Comparison of ENCODE assay signal across 17 cellular contexts in genomic region chr19:18338471-18339001, GRCh38. TPM values are rescaled to one million over a fixed set of nuclear protein-coding genes. Genes with fewer than 3 reads are reported as not detected.
DNase-seq lines count a peak whose midpoint lies in the region; ATAC-seq and TF ChIP-seq lines count a peak whose summit lies in the region.
"Had no signal": no experiment of that assay in that cellular context is flagged by ENCODE, and none has a peak within 500 bp of the region (broad histone marks: within the 10 kb centered on the region; RNA-seq: fewer than 3 reads in every experiment).

No MANE protein-coding gene starts in this region.

- no peak overlapping the region for H3K27ac Mint-ChIP-seq in activated T-cell treated with anti-CD3 and anti-CD28 coated beads, Interleukin-2, amount 50 U/mL, for 72 hours
- peak overlapping the region; percentile 25 for H3K27ac Mint-ChIP-seq in dendritic cell treated with granulocyte-macrophage colony-stimulating factor and Interleukin-4, amounts not matched to agents 40 ng/mL and 50 ng/mL, for 4 days
- H3K27ac Mint-ChIP-seq: activated naive CD8-positive, alpha-beta T cell; memory B cell had no signal

- H3K9me3 Mint-ChIP-seq in activated T-cell treated with anti-CD3 and anti-CD28 coated beads, Interleukin-2, amount 50 U/mL, for 72 hours: no peaks in the 10 kb centered on the region
- H3K9me3 Mint-ChIP-seq in dendritic cell treated with granulocyte-macrophage colony-stimulating factor and Interleukin-4, amounts not matched to agents 40 ng/mL and 50 ng/mL, for 4 days: no peaks in the 10 kb centered on the region
- H3K9me3 Mint-ChIP-seq: memory B cell had no signal

- H3K36me3 Mint-ChIP-seq in activated T-cell treated with anti-CD3 and anti-CD28 coated beads, Interleukin-2, amount 50 U/mL, for 72 hours (ENCODE audit: insufficient read depth in 2 of 2): peaks cover 2 to 4% of the 10 kb centered on the region in 2 donors
- peaks cover 31% of the 10 kb centered on the region for H3K36me3 Mint-ChIP-seq in dendritic cell treated with granulocyte-macrophage colony-stimulating factor and Interleukin-4, amounts not matched to agents 40 ng/mL and 50 ng/mL, for 4 days (ENCODE audit: low read depth)
- H3K36me3 Mint-ChIP-seq: activated naive CD8-positive, alpha-beta T cell had no signal

- H3K4me1 Mint-ChIP-seq in activated T-cell treated with anti-CD3 and anti-CD28 coated beads, Interleukin-2, amount 50 U/mL, for 72 hours (ENCODE audit: low read depth): peaks cover 19% of the 10 kb centered on the region
- H3K4me1 Mint-ChIP-seq in dendritic cell treated with granulocyte-macrophage colony-stimulating factor and Interleukin-4, amounts not matched to agents 40 ng/mL and 50 ng/mL, for 4 days (ENCODE audit: low read depth): peaks cover 49% of the 10 kb centered on the region

- H3K36me3 ChIP-seq in psoas muscle (ENCODE audit: insufficient read depth in 1 of 2, low read depth in 1 of 2): peaks cover 0 to 8% of the 10 kb centered on the region in 2 donors
- H3K36me3 ChIP-seq: ovary, vagina had no signal

- ATAC-seq in activated T-cell treated with anti-CD3 and anti-CD28 coated beads, Interleukin-2, amount 50 U/mL, for 72 hours (replicated peaks in 1 of 2): no peak
- ATAC-seq in psoas muscle (no peak), GM19351 (IDR thresholded peaks at IDR 0.05; ENCODE audit: unreplicated experiment) (no peak)
- ATAC-seq: foreskin keratinocyte had no signal

- 39 to 52% (median 44%) methylated on average over 11 of the region's 11 CpGs for WGBS in psoas muscle, 3 donors

- DNase-seq in activated T-cell treated with anti-CD3 and anti-CD28 coated beads, Interleukin-2, amount 50 U/mL, for 72 hours: no peak
- no peak for DNase-seq in activated T-cell treated with anti-CD3 and anti-CD28 coated beads for 4 hours
- DNase-seq in psoas muscle: no peak
- DNase-seq in mucosa of gallbladder (ENCODE audit: low spot score): no peak
- DNase-seq: central memory CD4-positive, alpha-beta T cell; foreskin keratinocyte; Kasumi-1; NCI-H1417 treated with DMSO at 0.1 percent for 48 hours; NCI-H226; ovary; SIG-M5 had no signal

- H3K27ac ChIP-seq in psoas muscle: peak overlapping the region; percentile 62
- H3K27ac ChIP-seq: foreskin keratinocyte, ovary, vagina had no signal

- peak overlapping the region; percentile 37 to 43 for H3K4me3 Mint-ChIP-seq in activated T-cell treated with anti-CD3 and anti-CD28 coated beads, Interleukin-2, amount 50 U/mL, for 72 hours
- no peak overlapping the region for H3K4me3 Mint-ChIP-seq in dendritic cell treated with granulocyte-macrophage colony-stimulating factor and Interleukin-4, amounts not matched to agents 40 ng/mL and 50 ng/mL, for 4 days
- H3K4me3 Mint-ChIP-seq: memory B cell had no signal

- no peaks in the 10 kb centered on the region for H3K27me3 Mint-ChIP-seq in activated T-cell treated with anti-CD3 and anti-CD28 coated beads, Interleukin-2, amount 50 U/mL, for 72 hours (ENCODE audit: low read depth)
- no peaks in the 10 kb centered on the region for H3K27me3 Mint-ChIP-seq in dendritic cell treated with granulocyte-macrophage colony-stimulating factor and Interleukin-4, amounts not matched to agents 40 ng/mL and 50 ng/mL, for 4 days
- H3K27me3 Mint-ChIP-seq: activated naive CD8-positive, alpha-beta T cell had no signal

- H3K9me3 ChIP-seq in psoas muscle: no peaks in the 10 kb centered on the region
- H3K9me3 ChIP-seq: ovary, vagina had no signal

- no peaks in the 10 kb centered on the region for H3K27me3 ChIP-seq in psoas muscle (ENCODE audit: insufficient read depth in 3 of 3, low read length in 2 of 3)
- H3K27me3 ChIP-seq: foreskin keratinocyte, ovary, vagina had no signal

- peaks cover 11% of the 10 kb centered on the region for H3K4me1 ChIP-seq in psoas muscle
- H3K4me1 ChIP-seq: foreskin keratinocyte had no signal

- intact Hi-C loops in dendritic cell treated with granulocyte-macrophage colony-stimulating factor and Interleukin-4, amounts not matched to agents 40 ng/mL and 50 ng/mL, for 4 days (cut with micrococcal nuclease): no loop called here
- intact Hi-C loops in psoas muscle (cut with DNase I): no loop called here

- TF ChIP-seq CTCF in psoas muscle (IDR thresholded peaks at IDR 0.05): no peak

- H3K4me3 ChIP-seq in psoas muscle: no peak overlapping the region
- H3K4me3 ChIP-seq: ovary, vagina had no signal

RNA-seq across cellular contexts. Expression of gene PGPEP1, which starts 1.9 kb away (rescaled TPM):
- total RNA-seq in activated T-cell treated with anti-CD3 and anti-CD28 coated beads, Interleukin-2, amount 50 U/mL, for 72 hours: 10 to 100 TPM; 55.5 to 58.0 TPM
- total RNA-seq in psoas muscle (10 to 100 TPM; 18.3 to 47.8 (median 31.7) TPM), mucosa of gallbladder (56.6 TPM)
- 10 to 100 TPM in 1 of 3 donors, 1 to 10 TPM in 2; 8.0 to 13.8 (median 9.1) TPM for polyA plus RNA-seq in psoas muscle

RNA-seq across cellular contexts. Expression of gene LSM4, which starts 15.7 kb away (rescaled TPM):
- total RNA-seq in activated T-cell treated with anti-CD3 and anti-CD28 coated beads, Interleukin-2, amount 50 U/mL, for 72 hours: 100 to 1,000 TPM; 178 to 250 TPM
- total RNA-seq in psoas muscle: 100 to 1,000 TPM in 2 of 4 donors, 10 to 100 TPM in 2; 87.9 to 136 (median 112) TPM
- polyA plus RNA-seq in psoas muscle: 100 to 1,000 TPM; 118 to 215 (median 139) TPM
- 92.9 TPM for total RNA-seq in mucosa of gallbladder

RNA-seq across cellular contexts. Expression of gene GDF15, which starts 47.4 kb away (rescaled TPM):
- under 1 TPM in 1 of 2 donors, not detected in 1; 0.60 TPM for total RNA-seq in activated T-cell treated with anti-CD3 and anti-CD28 coated beads, Interleukin-2, amount 50 U/mL, for 72 hours
- total RNA-seq in psoas muscle (1 to 10 TPM in 2 of 4 donors, under 1 TPM in 2; 0.50 to 8.5 (median 2.2) TPM), mucosa of gallbladder (76.0 TPM)
- polyA plus RNA-seq in psoas muscle: 10 to 100 TPM in 1 of 3 donors, under 1 TPM in 2; 0.27 to 37.1 (median 0.35) TPM
- total RNA-seq: activated CD8-positive, alpha-beta memory T cell treated with anti-CD3 and anti-CD28 coated beads for 36 hours had no signal

RNA-seq across cellular contexts. Expression of gene JUND, which starts 57.1 kb away (rescaled TPM):
- total RNA-seq in activated T-cell treated with anti-CD3 and anti-CD28 coated beads, Interleukin-2, amount 50 U/mL, for 72 hours: 100 to 1,000 TPM; 197 to 235 TPM
- total RNA-seq in psoas muscle (10 to 100 TPM; 68.0 to 77.1 (median 72.1) TPM), mucosa of gallbladder (303 TPM)
- polyA plus RNA-seq in psoas muscle: 10 to 100 TPM; 22.7 to 40.3 (median 38.9) TPM

RNA-seq across cellular contexts. Expression of gene LRRC25, which starts 58.9 kb away (rescaled TPM):
- not detected for total RNA-seq in activated T-cell treated with anti-CD3 and anti-CD28 coated beads, Interleukin-2, amount 50 U/mL, for 72 hours
- 1 to 10 TPM; 2.0 to 4.1 (median 2.4) TPM for total RNA-seq in psoas muscle
- polyA plus RNA-seq in psoas muscle: 1 to 10 TPM in 2 of 3 donors, under 1 TPM in 1; 0.65 to 5.2 (median 1.3) TPM
- total RNA-seq in mucosa of gallbladder: 7.8 TPM
- total RNA-seq: activated CD8-positive, alpha-beta memory T cell treated with anti-CD3 and anti-CD28 coated beads for 36 hours; foreskin keratinocyte had no signal
- polyA plus RNA-seq: foreskin keratinocyte had no signal
